ENCODE assay signal across 17 cellular contexts in the genomic region with DNA sequence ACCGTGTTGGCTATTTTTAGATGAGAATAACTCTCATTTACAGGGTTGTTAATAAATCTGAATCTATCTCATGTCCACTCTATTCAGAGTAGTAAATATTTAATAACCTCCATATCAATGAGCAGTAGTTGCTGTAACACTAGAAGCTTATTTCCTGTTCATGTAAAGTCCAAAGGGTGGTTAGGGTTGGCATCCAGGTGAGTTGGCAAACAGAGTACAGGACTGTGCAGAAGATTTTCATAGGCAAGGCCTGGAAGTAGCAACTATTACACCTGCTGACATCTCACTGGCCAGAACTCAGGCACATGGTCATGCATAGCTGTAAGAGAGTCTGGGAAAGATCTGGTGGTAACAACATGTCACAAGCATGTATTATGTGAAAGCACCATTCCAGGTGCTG.
DNase-seq lines count a peak whose midpoint lies in the region; ATAC-seq, FAIRE-seq and TF ChIP-seq lines count a peak whose summit lies in the region.
"Had no signal": no experiment of that assay in that cellular context is flagged by ENCODE, and none has a peak within 500 bp of the region (broad histone marks: within the 10 kb centered on the region; RNA-seq: fewer than 3 reads in every experiment).

No MANE protein-coding gene starts in this region.

- H3K4me2 ChIP-seq in GM12878 (ENCODE audit: control insufficient read depth, insufficient read depth) = no peak overlapping the region

- no peak overlapping the region for H3K9ac ChIP-seq in GM12878 (ENCODE audit: control insufficient read depth, insufficient read depth, low read length)
- H3K9ac ChIP-seq: GM23248 had no signal

- BruUV-seq in GM12878 (replicated peaks; lab: Mats Ljungman, UMichigan) = no TSS peak

- RAD21 ChIA-PET in GM12878 (lab: Charles Lee; ENCODE audit: unreplicated experiment) = interaction anchor here (0.7 to 1.4 kb wide), 4 partner anchors 19 to 431 kb away, joined by 3 to 7 read pairs (median 3); no protein-coding TSS in a partner anchor

- SMC1A ChIA-PET in GM12878 (lab: Charles Lee; ENCODE audit: uncharacterized antibody, unreplicated experiment) = interaction anchor here (0.6 to 2.2 kb wide), 10 partner anchors 11 to 1095 kb away, joined by 3 to 14 read pairs (median 3); no protein-coding TSS in a partner anchor

- no peak overlapping the region for H2AFZ ChIP-seq in GM12878 (ENCODE audit: control insufficient read depth, low read depth, low read length)
- H2AFZ ChIP-seq: GM23248 had no signal

- DNase-seq in HT-29 (ENCODE audit: low spot score) = peak; percentile 75
- no peak for DNase-seq in GM12878 (ENCODE audit: low read depth, low spot score)
- peak in 1 of 6 donors; percentile 28 for DNase-seq in pancreas
- DNase-seq in NOMO-1 treated with DMSO at 0.1 percent for 48 hours (lab: John Stamatoyannopoulos, UW; ENCODE audit: unreplicated experiment) = no peak
- DNase-seq in dedifferentiated amniotic fluid mesenchymal stem cell (ENCODE audit: extremely low spot score) = no peak
- DNase-seq: GM23248; HCEC 1CT; NCI-H1105; NCI-H1694; NCI-H2227 treated with DMSO at 0.1 percent for 48 hours; NCI-H524 treated with DMSO at 0.1 percent for 48 hours; NK-92 treated with Interleukin-12 subunit alpha and Interleukin-12 subunit beta, amount 100 ng/mL, for 24 hours; SHP77 treated with DMSO at 0.1 percent for 48 hours had no signal

- H3K79me2 ChIP-seq in GM12878 (ENCODE audit: control insufficient read depth, insufficient read depth, low read length) = no peaks in the 10 kb centered on the region

- no peak for TF ChIP-seq EP300 in GM12878 (IDR thresholded peaks at IDR 0.05; ENCODE audit: borderline replicate concordance in 1 of 2, control insufficient read depth in 1 of 2, low read depth in 2 of 2, low read length in 2 of 2)

- no peaks in the 10 kb centered on the region for H3K27me3 ChIP-seq in GM12878 (replicated peaks in 1 of 2; ENCODE audit: control insufficient read depth in 2 of 2, insufficient read depth in 2 of 2, low read length in 1 of 2)
- no peaks in the 10 kb centered on the region for H3K27me3 ChIP-seq in pancreas

- H3K9me3 ChIP-seq in GM12878 (replicated peaks; ENCODE audit: control insufficient read depth, insufficient read depth, low read length) = no peaks in the 10 kb centered on the region
- no peaks in the 10 kb centered on the region for H3K9me3 ChIP-seq in pancreas

- no peaks in the 10 kb centered on the region for H4K20me1 ChIP-seq in GM12878 (ENCODE audit: control insufficient read depth, insufficient read depth)

- POLR2A ChIA-PET in GM12878 (lab: Charles Lee) = no interaction called here

- intact Hi-C loops in GM12878 (cut with micrococcal nuclease; ENCODE audit: unreplicated experiment) (no loop called here), pancreas (cut with DNase I) (no loop called here)

- no peak for FAIRE-seq in GM12878 (lab: Jason Lieb, UNC)
- no peak for FAIRE-seq in pancreas (lab: Jason Lieb, UNC)

- CTCF ChIA-PET in GM12878 (lab: Yijun Ruan, JAX) = interaction anchor here (0.8 to 2.4 kb wide), 7 partner anchors 10 to 431 kb away, joined by 3 to 8 read pairs (median 4); no protein-coding TSS in a partner anchor

- WGBS in GM12878 (ENCODE audit: insufficient coverage, insufficient replicate concordance, low lambda C conversion rate, missing lambda C conversion rate) = 0% methylated on average over 1 of the region's 1 CpG
- WGBS in pancreas, 2 donors = 25 to 47% methylated on average over 1 of the region's 1 CpG

- no peak for TF ChIP-seq POLR2A in GM12878 (IDR thresholded peaks at IDR 0.05; ENCODE audit: low read depth, low read length)

- H3K36me3 ChIP-seq in GM12878 (ENCODE audit: control insufficient read depth in 2 of 2, insufficient read depth in 2 of 2, low read length in 1 of 2) = no peaks in the 10 kb centered on the region
- H3K36me3 ChIP-seq in pancreas = no peaks in the 10 kb centered on the region

- ATAC-seq in GM18511 (IDR thresholded peaks at IDR 0.05; ENCODE audit: unreplicated experiment) = peak; percentile 44
- peak; percentile 39 for ATAC-seq in GM12878
- ATAC-seq in pancreas = peak; percentile 58 to 83 (median 70)
- ATAC-seq in esophagus mucosa = no peak
- ATAC-seq: SK-N-SH treated with all-trans-retinoic acid at 6 μM for 48 hours had no signal

- no peak overlapping the region for H3K4me3 ChIP-seq in GM12878
- no peak overlapping the region for H3K4me3 ChIP-seq in pancreas
- H3K4me3 ChIP-seq: GM23248 had no signal

- H3K4me1 ChIP-seq in GM12878 (ENCODE audit: control insufficient read depth, insufficient read depth, low read length) (peaks cover 8% of the 10 kb centered on the region), pancreas (no peaks in the 10 kb centered on the region)

- no peak for TF ChIP-seq RAD21 in GM12878 (IDR thresholded peaks at IDR 0.05; ENCODE audit: insufficient read depth, low read depth, low read length)

- TF ChIP-seq CTCF in GM12878 (IDR thresholded peaks at IDR 0.05 in 2 of 3, conservative IDR thresholded peaks at IDR 0.05 in 1 of 3; ENCODE audit: control insufficient read depth in 2 of 3, extremely low read depth in 1 of 3, insufficient read depth in 1 of 3, low read depth in 3 of 3, low read length in 3 of 3) (no peak), pancreas (IDR thresholded peaks at IDR 0.05) (no peak)

- no peak overlapping the region for H3K27ac ChIP-seq in GM12878 (ENCODE audit: control insufficient read depth, insufficient read depth)
- no peak overlapping the region for H3K27ac ChIP-seq in pancreas
- H3K27ac ChIP-seq: C4-2B, GM23248 had no signal

- in situ Hi-C loops in GM12878 (cut with MboI) = loop anchor here (25.0 kb wide), 1 partner anchor 471 kb away; a partner anchor contains a TSS

TF ChIP-seq in GM12878, 131 proteins besides CTCF, POLR2A, EP300 and RAD21:
- TF ChIP-seq MYB (IDR thresholded peaks at IDR 0.05; ENCODE audit: borderline replicate concordance, low read depth, low read length) = no peak
